8 cellular contexts compared by ENCODE assay signal in genomic region chr13:29428310-29428991, GRCh38.
DNase-seq lines count a peak whose midpoint lies in the region; ATAC-seq, FAIRE-seq and TF ChIP-seq lines count a peak whose summit lies in the region.

No MANE protein-coding gene starts in this region.

- no peak overlapping the region for H2AK5ac ChIP-seq in mesenchymal stem cell (ENCODE audit: low read length, severe bottlenecking)

- under 1% methylated on average over 23 of the region's 31 CpGs for WGBS in mesenchymal stem cell

- no peak for TF ChIP-seq POLR2A in vagina (IDR thresholded peaks at IDR 0.05)

- no peak for FAIRE-seq in kidney (lab: Jason Lieb, UNC)

- no peak overlapping the region for H4K8ac ChIP-seq in mesenchymal stem cell (ENCODE audit: low read length)

- H3K4me3 ChIP-seq in AG04449 (ENCODE audit: low read depth, low read length) (peak overlapping the region; percentile 51), mesenchymal stem cell (ENCODE audit: insufficient read depth in 1 of 2, low read depth in 1 of 2, low read length in 2 of 2) (peak overlapping the region; percentile 32 to 83), vagina (peak overlapping the region; percentile 32 to 39), kidney (ENCODE audit: low read length in 2 of 2) (peak overlapping the region in 1 of 2 donors; percentile 33)

- intact Hi-C loops in vagina (cut with DNase I): no loop called here
- intact Hi-C loops in kidney (cut with DNase I): no loop called here

- no peak for DNase-seq in AG04449 (ENCODE audit: low read depth, low spot score)
- peak; percentile 38 for DNase-seq in cerebellar cortex (ENCODE audit: low spot score)
- peak; percentile 35 for DNase-seq in mesenchymal stem cell
- DNase-seq in vagina (ENCODE audit: extremely low spot score in 2 of 2): no peak
- no peak for DNase-seq in dedifferentiated amniotic fluid mesenchymal stem cell (ENCODE audit: extremely low spot score)
- DNase-seq in kidney: no peak

- H3K14ac ChIP-seq in mesenchymal stem cell (ENCODE audit: low read length in 2 of 2): no peak overlapping the region

- no peak overlapping the region for H2BK15ac ChIP-seq in mesenchymal stem cell (ENCODE audit: low read depth, poor library complexity, severe bottlenecking)

- POLR2A ChIA-PET in AG04449 (lab: Yijun Ruan, JAX): no interaction called here

- H3K27ac ChIP-seq in mesenchymal stem cell (ENCODE audit: low read length, poor library complexity, severe bottlenecking) (no peak overlapping the region), vagina (no peak overlapping the region), kidney (ENCODE audit: low read depth in 2 of 2, low read length in 2 of 2) (no peak overlapping the region)

- no peak overlapping the region for H3K4ac ChIP-seq in mesenchymal stem cell (ENCODE audit: low read depth in 1 of 2, low read length in 2 of 2)

- no peak overlapping the region for H2BK5ac ChIP-seq in mesenchymal stem cell (ENCODE audit: low read depth, low read length, poor library complexity, severe bottlenecking)

- TF ChIP-seq CTCF in AG04449 (IDR thresholded peaks at IDR 0.05; ENCODE audit: insufficient read depth, low read length, missing control alignments): no peak
- TF ChIP-seq CTCF in vagina (IDR thresholded peaks at IDR 0.05): no peak
- TF ChIP-seq CTCF in kidney (IDR thresholded peaks at IDR 0.05; ENCODE audit: borderline replicate concordance, extremely low read depth, insufficient read depth): no peak

- H3K18ac ChIP-seq in mesenchymal stem cell (ENCODE audit: low read depth in 1 of 2, low read length in 2 of 2): peak overlapping the region in 1 of 2 experiments; percentile 67

- peak overlapping the region; percentile 58 for H3K4me2 ChIP-seq in mesenchymal stem cell (ENCODE audit: low read length, poor library complexity, severe bottlenecking)

- CTCF ChIA-PET in AG04449 (lab: Yijun Ruan, JAX): interaction anchor here (1.0 to 1.4 kb wide), 2 partner anchors 12 to 43 kb away, joined by 3 to 4 read pairs; no protein-coding TSS in a partner anchor

- peaks cover 12 to 41% of the 10 kb centered on the region in 2 experiments for H3K27me3 ChIP-seq in mesenchymal stem cell (ENCODE audit: control insufficient read depth in 1 of 2, insufficient read depth in 1 of 2, low read length in 2 of 2)
- no peaks in the 10 kb centered on the region for H3K27me3 ChIP-seq in vagina

- ATAC-seq in GM21526 (IDR thresholded peaks at IDR 0.05; ENCODE audit: low FRiP score, unreplicated experiment): no peak

- no peak for TF ChIP-seq RAD21 in Ishikawa (IDR thresholded peaks at IDR 0.05; ENCODE audit: low read depth)

- H2BK12ac ChIP-seq in mesenchymal stem cell (ENCODE audit: low read length in 2 of 2): peak overlapping the region in 1 of 2 experiments; percentile 79

- no peak overlapping the region for H4K91ac ChIP-seq in mesenchymal stem cell (ENCODE audit: low read length)

- H3K9ac ChIP-seq in mesenchymal stem cell (ENCODE audit: low read length) (peak overlapping the region; percentile 76), kidney (ENCODE audit: low read length in 2 of 2) (no peak overlapping the region)

- no peak for TF ChIP-seq EP300 in Ishikawa (IDR thresholded peaks at IDR 0.05; ENCODE audit: borderline replicate concordance)

- H2BK120ac ChIP-seq in mesenchymal stem cell (ENCODE audit: low read depth, low read length): no peak overlapping the region

- H3K9me3 ChIP-seq in mesenchymal stem cell (ENCODE audit: control insufficient read depth, low read length): no peaks in the 10 kb centered on the region
- no peaks in the 10 kb centered on the region for H3K9me3 ChIP-seq in vagina
- H3K9me3 ChIP-seq in kidney (ENCODE audit: control insufficient read depth in 1 of 2, low read length in 2 of 2): no peaks in the 10 kb centered on the region

- H2AFZ ChIP-seq in mesenchymal stem cell (ENCODE audit: low read depth, low read length): peak overlapping the region; percentile 67

- H3K4me1 ChIP-seq in mesenchymal stem cell (ENCODE audit: control insufficient read depth, insufficient read depth, low read depth, low read length) (peaks cover 6% of the 10 kb centered on the region), vagina (peaks cover 15% of the 10 kb centered on the region), kidney (ENCODE audit: control insufficient read depth in 1 of 2, insufficient read depth in 1 of 2, low read depth in 1 of 2, low read length in 2 of 2) (peaks cover 0 to 3% of the 10 kb centered on the region in 2 donors)

- H3K36me3 ChIP-seq in mesenchymal stem cell (ENCODE audit: control insufficient read depth in 1 of 2, insufficient read depth in 2 of 2, low read depth in 1 of 2, low read length in 2 of 2): no peaks in the 10 kb centered on the region
- H3K36me3 ChIP-seq in vagina: no peaks in the 10 kb centered on the region
- H3K36me3 ChIP-seq in kidney (ENCODE audit: control insufficient read depth in 1 of 2, insufficient read depth in 2 of 2, low read length in 2 of 2): no peaks in the 10 kb centered on the region

- H3K23ac ChIP-seq in mesenchymal stem cell (ENCODE audit: low read length in 2 of 2): peak overlapping the region in 1 of 2 experiments; percentile 14

- no peaks in the 10 kb centered on the region for H3K79me1 ChIP-seq in mesenchymal stem cell (replicated peaks; ENCODE audit: low read length, poor library complexity, severe bottlenecking)

TF ChIP-seq in Ishikawa, 13 proteins besides CTCF, POLR2A, EP300 and RAD21:
- TF ChIP-seq CEBPB (IDR thresholded peaks at IDR 0.05): no peak
- TF ChIP-seq CREB1 (IDR thresholded peaks at IDR 0.05; ENCODE audit: low read depth): no peak
- TF ChIP-seq TEAD4 (IDR thresholded peaks at IDR 0.05): no peak
- TF ChIP-seq ZBTB7A (IDR thresholded peaks at IDR 0.05; ENCODE audit: low read depth): no peak
- TF ChIP-seq FOXM1 (IDR thresholded peaks at IDR 0.05; ENCODE audit: borderline replicate concordance, low read depth): no peak
- no peak for TF ChIP-seq TCF12 (IDR thresholded peaks at IDR 0.05; ENCODE audit: low read depth)
- peak; percentile 33 for TF ChIP-seq MAX (IDR thresholded peaks at IDR 0.05)
- no peak for TF ChIP-seq YY1 (IDR thresholded peaks at IDR 0.05; ENCODE audit: low read depth)

Comparison
In these comparisons a context has a peak if more than half of its experiments do, and no peak if none do; other contexts are left out.
1. DNase-seq: peak in cerebellar cortex (single experiment) and mesenchymal stem cell (single experiment); none in AG04449 (single experiment), vagina (0 of 2), dedifferentiated amniotic fluid mesenchymal stem cell (single experiment) and kidney (single experiment).